In genomic region chr5:159156839-159157238, GRCh38 we compare ENCODE assay signal across 8 cellular contexts. TPM values are rescaled to one million over a fixed set of nuclear protein-coding genes. Genes with fewer than 3 reads are reported as not detected.
DNase-seq lines count a peak whose midpoint lies in the region; ATAC-seq, FAIRE-seq and TF ChIP-seq lines count a peak whose summit lies in the region.

No MANE protein-coding gene starts in this region.

- H3K9me1 ChIP-seq in K562 (ENCODE audit: control insufficient read depth, insufficient read depth, low read length), result no peaks in the 10 kb centered on the region

- H3K4me1 Mint-ChIP-seq in stimulated activated memory B cell treated with anti-CD40 and anti-IgM and Interleukin-4, amounts not matched to agents 10 μg/mL and 1 μg/mL and 100 μg/mL, for 72 hours, result peaks cover 20% of the 10 kb centered on the region

- no peaks in the 10 kb centered on the region for H3K27me3 Mint-ChIP-seq in stimulated activated memory B cell treated with anti-CD40 and anti-IgM and Interleukin-4, amounts not matched to agents 10 μg/mL and 1 μg/mL and 100 μg/mL, for 72 hours

- intact Hi-C loops in K562 (cut with micrococcal nuclease), result loop anchor here (1.0 to 10.0 kb wide), 4 partner anchors 50 to 288 kb away; partner anchors contain the start of gene RNF145

- 6% methylated on average over 2 of the region's 2 CpGs for WGBS in K562 (ENCODE audit: insufficient coverage, low coverage, missing lambda C conversion rate)

- peaks cover 29% of the 10 kb centered on the region for H3K36me3 ChIP-seq in NT2/D1 (ENCODE audit: insufficient read depth, insufficient read length, low read length)
- peaks cover 64% of the 10 kb centered on the region for H3K36me3 ChIP-seq in K562 (ENCODE audit: control insufficient read depth, insufficient read depth, low read length)

- peak; percentile 66 to 87 (median 76); a peak in 5 of 6 replicates for TF ChIP-seq CTCF in K562 (IDR thresholded peaks at IDR 0.05 in 2 of 3, conservative IDR thresholded peaks at IDR 0.05 in 1 of 3; ENCODE audit: insufficient read depth in 2 of 3, low read depth in 1 of 3, low read length in 3 of 3)

- BruUV-seq in K562 (replicated peaks; lab: Mats Ljungman, UMichigan), result no TSS peak

- FAIRE-seq in K562 (lab: Jason Lieb, UNC), result peak; percentile 92

- POLR2A ChIA-PET in K562 (lab: Yijun Ruan, JAX), result interaction anchor here (0.6 to 0.8 kb wide), 2 partner anchors 11 to 278 kb away, joined by 3 to 4 read pairs; no protein-coding TSS in a partner anchor

- H3K9me3 ChIP-seq in NT2/D1 (ENCODE audit: insufficient read depth, low read length) (no peaks in the 10 kb centered on the region), K562 (replicated peaks; ENCODE audit: control insufficient read depth, insufficient read depth, low read depth, low read length) (no peaks in the 10 kb centered on the region)

- H3K79me2 ChIP-seq in K562 (ENCODE audit: control insufficient read depth, insufficient read depth, low read length), result no peaks in the 10 kb centered on the region

- no peaks in the 10 kb centered on the region for H3K9me3 Mint-ChIP-seq in stimulated activated memory B cell treated with anti-CD40 and anti-IgM and Interleukin-4, amounts not matched to agents 10 μg/mL and 1 μg/mL and 100 μg/mL, for 72 hours

- no peak overlapping the region for H2AFZ ChIP-seq in K562 (ENCODE audit: low read depth, low read length)

- H3K27me3 ChIP-seq in NT2/D1 (ENCODE audit: insufficient read depth, insufficient read length) (no peaks in the 10 kb centered on the region), K562 (ENCODE audit: control insufficient read depth in 2 of 2, insufficient read depth in 2 of 2, low read length in 2 of 2) (no peaks in the 10 kb centered on the region)

- H3K4me2 ChIP-seq in K562 (ENCODE audit: insufficient read depth, low read length), result no peak overlapping the region

- peak; percentile 53 for DNase-seq in Caki2 (ENCODE audit: low read depth)
- peak; percentile 80 for DNase-seq in HT-29 (ENCODE audit: low spot score)
- peak; percentile 43 for DNase-seq in NT2/D1 (ENCODE audit: low read depth, low spot score)
- DNase-seq in K562 (ENCODE audit: extremely low read depth in 1 of 4, low spot score in 3 of 4), result peak; percentile 71 to 80 (median 72)
- peak; percentile 72 for DNase-seq in iPS-NIHi11 (ENCODE audit: low spot score)

- H3K4me3 ChIP-seq in NT2/D1 (ENCODE audit: insufficient read length, low read depth) (no peak overlapping the region), K562 (no peak overlapping the region)

- in situ Hi-C loops in Caki2 (cut with HindIII; ENCODE audit: low pct_unique_long_range_greater_than_20kb, low sequenced_read_pairs) (no loop called here), K562 (cut with MboI) (loop anchor here (5.0 to 25.0 kb wide), 2 partner anchors 160 to 830 kb away; no protein-coding TSS in a partner anchor)

- H3K36me3 Mint-ChIP-seq in stimulated activated memory B cell treated with anti-CD40 and anti-IgM and Interleukin-4, amounts not matched to agents 10 μg/mL and 1 μg/mL and 100 μg/mL, for 72 hours, result peaks cover 18% of the 10 kb centered on the region

- ATAC-seq in GM19035 (IDR thresholded peaks at IDR 0.05; ENCODE audit: unreplicated experiment) (peak; percentile 68), K562 (peak; percentile 97), HG02642 (IDR thresholded peaks at IDR 0.05; ENCODE audit: poor library complexity, unreplicated experiment) (no peak)
- peak; percentile 66 for ATAC-seq in stimulated activated memory B cell treated with anti-CD40 and anti-IgM and Interleukin-4, amounts not matched to agents 10 μg/mL and 1 μg/mL and 100 μg/mL, for 72 hours

- H4K20me1 ChIP-seq in K562 (replicated peaks; ENCODE audit: control insufficient read depth, insufficient read depth, low read length), result 0 out of 2 replicates have a peak, but pooled peaks cover 4% of the 10 kb centered on the region

- TF ChIP-seq RAD21 in K562 (CRISPR knock-in tag; conservative IDR thresholded peaks at IDR 0.05 in 1 of 2, IDR thresholded peaks at IDR 0.05 in 1 of 2), result peak; percentile 86 to 91

- TF ChIP-seq POLR2A in K562 (conservative IDR thresholded peaks at IDR 0.05), result no peak

- no peak for TF ChIP-seq EP300 in K562 (IDR thresholded peaks at IDR 0.05; ENCODE audit: low read length)

- no peak overlapping the region for H3K27ac ChIP-seq in K562 (ENCODE audit: extremely low read depth, low read depth, low read length)

- CTCF ChIA-PET in K562 (lab: Yijun Ruan, JAX; ENCODE audit: low intra/inter-chr PET ratio), result interaction anchor here (0.6 to 4.7 kb wide), 3 partner anchors 16 to 285 kb away, joined by 3 to 29 read pairs (median 3); no protein-coding TSS in a partner anchor

- peak overlapping the region; percentile 62 for H3K27ac Mint-ChIP-seq in stimulated activated memory B cell treated with anti-CD40 and anti-IgM and Interleukin-4, amounts not matched to agents 10 μg/mL and 1 μg/mL and 100 μg/mL, for 72 hours

- H3K4me3 Mint-ChIP-seq in stimulated activated memory B cell treated with anti-CD40 and anti-IgM and Interleukin-4, amounts not matched to agents 10 μg/mL and 1 μg/mL and 100 μg/mL, for 72 hours, result no peak overlapping the region

- H3K9ac ChIP-seq in NT2/D1 (ENCODE audit: insufficient read length, low read depth), result no peak overlapping the region
- H3K9ac ChIP-seq in K562 (ENCODE audit: insufficient read depth in 1 of 2, low read depth in 2 of 2, low read length in 2 of 2), result no peak overlapping the region

- H3K4me1 ChIP-seq in NT2/D1 (ENCODE audit: insufficient read depth, insufficient read length) (no peaks in the 10 kb centered on the region), K562 (replicated peaks in 1 of 2; ENCODE audit: control insufficient read depth in 2 of 2, insufficient read depth in 2 of 2, low read length in 2 of 2) (no peaks in the 10 kb centered on the region)

TF ChIP-seq in K562, 482 proteins besides CTCF, POLR2A, EP300 and RAD21 (continues in another document):
- no peak for TF ChIP-seq NR4A1 (CRISPR knock-in tag; IDR thresholded peaks at IDR 0.05)
- TF ChIP-seq NR4A1 (tag; IDR thresholded peaks at IDR 0.05), result no peak
- TF ChIP-seq SNRNP70 (optimal IDR thresholded peaks at IDR 0.05; ENCODE audit: low read depth, low read length), result no peak
- no peak for TF ChIP-seq ZBTB8A (IDR thresholded peaks at IDR 0.05; ENCODE audit: partially characterized antibody)
- 0 out of 2 replicates have a peak, but pooled peaks have one; percentile 53 for TF ChIP-seq SMC3 (conservative IDR thresholded peaks at IDR 0.05; ENCODE audit: insufficient read depth, low read depth, low read length)

RNA-seq across cellular contexts. Expression of gene RNF145, which starts 52.5 kb away (rescaled TPM):
- 35.6 and 44.7 TPM in 2 replicates for total RNA-seq in Caki2 (2014; rRNA removed; shearing (Covaris generic); ENCODE audit: low replicate concordance)
- total RNA-seq in HT-29 (2014; rRNA removed; shearing (Covaris generic)), result 14.3 and 14.4 TPM in 2 replicates
- total RNA-seq in K562 (2011; cell fraction: chromatin; rRNA removed; ENCODE audit: low replicate concordance), result 42.1 and 93.4 TPM in 2 replicates
- 32.7 and 49.0 TPM in 2 replicates for total RNA-seq in K562 (2011; cell fraction: nucleolus; rRNA removed)
- total RNA-seq in K562 (2011; cell fraction: nucleoplasm; rRNA removed), result 61.5 and 67.7 TPM in 2 replicates
- 20.3 and 24.3 TPM in 2 replicates for total RNA-seq in K562 (2014; rRNA removed)
- 21.8 and 29.5 TPM in 2 replicates for total RNA-seq in K562 (2014; rRNA removed; fragmentation: Illumina TruSeq; extraction: Trizol)
- 23.8 and 25.4 TPM in 2 replicates for total RNA-seq in K562 (2015; rRNA removed; fragmentation: Illumina TruSeq; extraction: Trizol)
- total RNA-seq in K562 (2021), result 35.4 and 39.5 TPM in 2 replicates
- polyA plus RNA-seq in K562 (2011; rRNA removed), result 26.2 and 40.7 TPM in 2 replicates
- polyA plus RNA-seq in K562 (2011; cell fraction: cytosol; rRNA removed), result 10.7 and 19.3 TPM in 2 replicates
- polyA plus RNA-seq in K562 (2011; cell fraction: nucleus; rRNA removed), result 34.2 and 35.9 TPM in 2 replicates
- polyA plus RNA-seq in K562 (2012), result 30.1 and 36.5 TPM in 2 replicates
- polyA plus RNA-seq in K562 (2014; fragmentation: Illumina TruSeq; extraction: Trizol), result 35.4 and 38.1 TPM in 2 replicates
- polyA plus RNA-seq in K562 (2014; fragmentation: Nextera tagmentation; extraction: Ambion mirVana), result 10 to 100 TPM; 13.6 to 18.8 TPM
- 30.4 and 30.5 TPM in 2 replicates for polyA plus RNA-seq in K562 (2014; rRNA removed)
- 30.0 and 36.5 TPM in 2 replicates for polyA minus RNA-seq in K562 (2011; rRNA and poly(A)+ RNA removed)
- polyA minus RNA-seq in K562 (2011; cell fraction: cytosol; rRNA and poly(A)+ RNA removed), result 10.1 and 12.3 TPM in 2 replicates
- polyA minus RNA-seq in K562 (2011; cell fraction: nucleus; rRNA and poly(A)+ RNA removed), result 21.9 and 33.2 TPM in 2 replicates

RNA-seq across cellular contexts. Expression of gene EBF1, which starts 57.1 kb away (rescaled TPM):
- total RNA-seq in Caki2 (2014; rRNA removed; shearing (Covaris generic); ENCODE audit: low replicate concordance), result 0.14 and 0.78 TPM in 2 replicates
- total RNA-seq in HT-29 (2014; rRNA removed; shearing (Covaris generic)), result not detected in 2 replicates
- total RNA-seq in K562 (2011; cell fraction: chromatin; rRNA removed; ENCODE audit: low replicate concordance), result 0.37 and 1.5 TPM in 2 replicates
- total RNA-seq in K562 (2011; cell fraction: nucleolus; rRNA removed), result 0.17 and 0.26 TPM in 2 replicates
- total RNA-seq in K562 (2011; cell fraction: nucleoplasm; rRNA removed), result 0.38 and 0.44 TPM in 2 replicates
- total RNA-seq in K562 (2014; rRNA removed) (0.16 and 0.36 TPM in 2 replicates), K562 (2014; rRNA removed; fragmentation: Illumina TruSeq; extraction: Trizol) (not detected in 2 replicates), K562 (2015; rRNA removed; fragmentation: Illumina TruSeq; extraction: Trizol) (not detected in 2 replicates), K562 (2021) (0.07 and 0.24 TPM in 2 replicates)
- polyA plus RNA-seq in K562 (2011; rRNA removed) (0.07 TPM in 1 of 2 replicates, not detected in the other), K562 (2014; fragmentation: Illumina TruSeq; extraction: Trizol) (0.12 TPM in 1 of 2 replicates, not detected in the other), K562 (2014; fragmentation: Nextera tagmentation; extraction: Ambion mirVana) (under 1 TPM in 1 of 2 experiments, not detected in 1; 0.13 TPM), K562 (2014; rRNA removed) (0.42 TPM in 1 of 2 replicates, not detected in the other)
- not detected in 2 replicates for polyA plus RNA-seq in K562 (2011; cell fraction: cytosol; rRNA removed)
- polyA plus RNA-seq in K562 (2011; cell fraction: nucleus; rRNA removed), result 0.23 TPM in 1 of 2 replicates, not detected in the other
- polyA plus RNA-seq in K562 (2012), result 0.03 TPM in 2 replicates
- not detected in 2 replicates for polyA minus RNA-seq in K562 (2011; rRNA and poly(A)+ RNA removed)
- not detected in 2 replicates for polyA minus RNA-seq in K562 (2011; cell fraction: cytosol; rRNA and poly(A)+ RNA removed)
- 0.27 and 1.2 TPM in 2 replicates for polyA minus RNA-seq in K562 (2011; cell fraction: nucleus; rRNA and poly(A)+ RNA removed)
